Comparison of ENCODE assay signal across 10 cellular contexts in genomic region chr2:30223413-30223874, GRCh38. TPM values are rescaled to one million over a fixed set of nuclear protein-coding genes. Genes with fewer than 3 reads are reported as not detected.
DNase-seq lines count a peak whose midpoint lies in the region; ATAC-seq and TF ChIP-seq lines count a peak whose summit lies in the region.
"Had no signal": no experiment of that assay in that cellular context is flagged by ENCODE, and none has a peak within 500 bp of the region (broad histone marks: within the 10 kb centered on the region; RNA-seq: fewer than 3 reads in every experiment).

No MANE protein-coding gene starts in this region.

- H3K4me1 Mint-ChIP-seq in activated naive CD4-positive, alpha-beta T cell treated with anti-CD3 and anti-CD28 coated beads for 36 hours (ENCODE audit: low read depth), result peaks cover 61% of the 10 kb centered on the region
- peaks cover 57% of the 10 kb centered on the region for H3K4me1 Mint-ChIP-seq in activated CD4-positive, alpha-beta memory T cell treated with anti-CD3 and anti-CD28 coated beads, Interleukin-2, amount 10 ng/mL, durations not matched to agents 7 days and 5 days

- no peak overlapping the region for H3K4me3 Mint-ChIP-seq in activated naive CD4-positive, alpha-beta T cell treated with anti-CD3 and anti-CD28 coated beads for 36 hours
- no peak overlapping the region for H3K4me3 Mint-ChIP-seq in activated CD4-positive, alpha-beta memory T cell treated with anti-CD3 and anti-CD28 coated beads, Interleukin-2, amount 10 ng/mL, durations not matched to agents 7 days and 5 days

- H3K9me3 ChIP-seq in thymus (ENCODE audit: control insufficient read depth), result no peaks in the 10 kb centered on the region
- no peaks in the 10 kb centered on the region for H3K9me3 ChIP-seq in gastrocnemius medialis

- H3K27ac Mint-ChIP-seq in activated naive CD4-positive, alpha-beta T cell treated with anti-CD3 and anti-CD28 coated beads for 36 hours, result peak overlapping the region; percentile 27
- peak overlapping the region; percentile 49 for H3K27ac Mint-ChIP-seq in activated CD4-positive, alpha-beta memory T cell treated with anti-CD3 and anti-CD28 coated beads, Interleukin-2, amount 10 ng/mL, durations not matched to agents 7 days and 5 days

- intact Hi-C loops in activated naive CD4-positive, alpha-beta T cell treated with anti-CD3 and anti-CD28 coated beads for 36 hours (cut with micrococcal nuclease), result no loop called here
- intact Hi-C loops in gastrocnemius medialis (cut with DNase I; ENCODE audit: low total_unique reads), result no loop called here

- POLR2A ChIA-PET in activated CD4-positive, alpha-beta memory T cell treated with anti-CD3 and anti-CD28 coated beads, Interleukin-2, amount 10 ng/mL, durations not matched to agents 7 days and 5 days (lab: Charles Lee), result interaction anchor here (1.9 to 4.4 kb wide), 5 partner anchors 9 to 223 kb away, joined by 8 to 36 read pairs (median 16); partner anchors contain the start of genes LCLAT1 and YPEL5

- H3K27ac ChIP-seq in thymus (ENCODE audit: low read depth) (peak overlapping the region; percentile 90), gastrocnemius medialis (no peak overlapping the region)

- no peak for TF ChIP-seq CTCF in gastrocnemius medialis (IDR thresholded peaks at IDR 0.05 in 4 of 5, conservative IDR thresholded peaks at IDR 0.05 in 1 of 5)

- TF ChIP-seq POLR2A in gastrocnemius medialis (IDR thresholded peaks at IDR 0.05), result no peak

- in situ Hi-C loops in gastrocnemius medialis (cut with MboI; ENCODE audit: low sequenced_read_pairs in 4 of 4), result loop anchor here in 2 of 4 donors (25.0 kb wide), 2 partner anchors 939 to 1114 kb away; no protein-coding TSS in a partner anchor

- peak; percentile 46 for DNase-seq in activated naive CD4-positive, alpha-beta T cell treated with anti-CD3 and anti-CD28 coated beads for 36 hours
- DNase-seq in activated naive CD4-positive, alpha-beta T cell (lab: John Stamatoyannopoulos, UW), result no peak
- no peak for DNase-seq in activated CD4-positive, alpha-beta memory T cell treated with anti-CD3 and anti-CD28 coated beads, Interleukin-2, amount 10 ng/mL, durations not matched to agents 7 days and 5 days
- DNase-seq in gastrocnemius medialis, result no peak
- no peak for DNase-seq in GM19240 (ENCODE audit: insufficient read length, low spot score)
- DNase-seq: GOT3, NCI-H1930 had no signal

- ATAC-seq in HG03095 (IDR thresholded peaks at IDR 0.05; ENCODE audit: unreplicated experiment) (peak; percentile 45), HG03108 (IDR thresholded peaks at IDR 0.05; ENCODE audit: unreplicated experiment) (no peak), gastrocnemius medialis (no peak)

- no peaks in the 10 kb centered on the region for H3K36me3 Mint-ChIP-seq in activated naive CD4-positive, alpha-beta T cell treated with anti-CD3 and anti-CD28 coated beads for 36 hours (ENCODE audit: low read depth)
- H3K36me3 Mint-ChIP-seq in activated CD4-positive, alpha-beta memory T cell treated with anti-CD3 and anti-CD28 coated beads, Interleukin-2, amount 10 ng/mL, durations not matched to agents 7 days and 5 days (ENCODE audit: low read depth), result no peaks in the 10 kb centered on the region

- 2% methylated on average over 3 of the region's 3 CpGs for WGBS in thymus

- H3K4me3 ChIP-seq in thymus (ENCODE audit: low read length) (no peak overlapping the region), gastrocnemius medialis (no peak overlapping the region)

- H3K36me3 ChIP-seq in thymus (ENCODE audit: control insufficient read depth, insufficient read depth), result no peaks in the 10 kb centered on the region
- H3K36me3 ChIP-seq in gastrocnemius medialis, result no peaks in the 10 kb centered on the region

- H3K27me3 ChIP-seq in thymus (ENCODE audit: control insufficient read depth, insufficient read depth) (no peaks in the 10 kb centered on the region), gastrocnemius medialis (peaks cover 0 to 9% (median 0%) of the 10 kb centered on the region in 3 donors)

- H3K4me1 ChIP-seq in thymus (ENCODE audit: control insufficient read depth, insufficient read depth, low read length), result peaks cover 78% of the 10 kb centered on the region
- peaks cover 21 to 22% of the 10 kb centered on the region in 2 donors for H3K4me1 ChIP-seq in gastrocnemius medialis

- CTCF ChIA-PET in activated naive CD4-positive, alpha-beta T cell treated with anti-CD3 and anti-CD28 coated beads for 36 hours (lab: Charles Lee), result interaction anchor here (0.8 to 9.8 kb wide), 10 partner anchors 9 to 488 kb away, joined by 3 to 97 read pairs (median 4); no protein-coding TSS in a partner anchor
- CTCF ChIA-PET in activated CD4-positive, alpha-beta memory T cell treated with anti-CD3 and anti-CD28 coated beads, Interleukin-2, amount 10 ng/mL, durations not matched to agents 7 days and 5 days (lab: Charles Lee), result interaction anchor here (1.2 to 1.3 kb wide), 2 partner anchors 58 to 488 kb away, joined by 4 read pairs; no protein-coding TSS in a partner anchor

- H3K27me3 Mint-ChIP-seq in activated naive CD4-positive, alpha-beta T cell treated with anti-CD3 and anti-CD28 coated beads for 36 hours (ENCODE audit: low read depth), result no peaks in the 10 kb centered on the region
- no peaks in the 10 kb centered on the region for H3K27me3 Mint-ChIP-seq in activated CD4-positive, alpha-beta memory T cell treated with anti-CD3 and anti-CD28 coated beads, Interleukin-2, amount 10 ng/mL, durations not matched to agents 7 days and 5 days

- H3K9me3 Mint-ChIP-seq in activated naive CD4-positive, alpha-beta T cell treated with anti-CD3 and anti-CD28 coated beads for 36 hours, result no peaks in the 10 kb centered on the region
- no peaks in the 10 kb centered on the region for H3K9me3 Mint-ChIP-seq in activated CD4-positive, alpha-beta memory T cell treated with anti-CD3 and anti-CD28 coated beads, Interleukin-2, amount 10 ng/mL, durations not matched to agents 7 days and 5 days

RNA-seq across cellular contexts. Expression of gene LBH, which starts 7.9 kb away (rescaled TPM):
- total RNA-seq in activated naive CD4-positive, alpha-beta T cell treated with anti-CD3 and anti-CD28 coated beads for 36 hours, result 10 to 100 TPM; 71.4 to 75.3 TPM
- 100 to 1,000 TPM; 105 to 110 TPM for total RNA-seq in activated CD4-positive, alpha-beta memory T cell treated with anti-CD3 and anti-CD28 coated beads, Interleukin-2, amount 10 ng/mL, durations not matched to agents 7 days and 5 days
- polyA plus RNA-seq in thymus, result 88.9 TPM
- 10 to 100 TPM in 2 of 4 donors, 1 to 10 TPM in 2; 5.4 to 37.6 (median 12.5) TPM for total RNA-seq in gastrocnemius medialis
